In the genomic region with DNA sequence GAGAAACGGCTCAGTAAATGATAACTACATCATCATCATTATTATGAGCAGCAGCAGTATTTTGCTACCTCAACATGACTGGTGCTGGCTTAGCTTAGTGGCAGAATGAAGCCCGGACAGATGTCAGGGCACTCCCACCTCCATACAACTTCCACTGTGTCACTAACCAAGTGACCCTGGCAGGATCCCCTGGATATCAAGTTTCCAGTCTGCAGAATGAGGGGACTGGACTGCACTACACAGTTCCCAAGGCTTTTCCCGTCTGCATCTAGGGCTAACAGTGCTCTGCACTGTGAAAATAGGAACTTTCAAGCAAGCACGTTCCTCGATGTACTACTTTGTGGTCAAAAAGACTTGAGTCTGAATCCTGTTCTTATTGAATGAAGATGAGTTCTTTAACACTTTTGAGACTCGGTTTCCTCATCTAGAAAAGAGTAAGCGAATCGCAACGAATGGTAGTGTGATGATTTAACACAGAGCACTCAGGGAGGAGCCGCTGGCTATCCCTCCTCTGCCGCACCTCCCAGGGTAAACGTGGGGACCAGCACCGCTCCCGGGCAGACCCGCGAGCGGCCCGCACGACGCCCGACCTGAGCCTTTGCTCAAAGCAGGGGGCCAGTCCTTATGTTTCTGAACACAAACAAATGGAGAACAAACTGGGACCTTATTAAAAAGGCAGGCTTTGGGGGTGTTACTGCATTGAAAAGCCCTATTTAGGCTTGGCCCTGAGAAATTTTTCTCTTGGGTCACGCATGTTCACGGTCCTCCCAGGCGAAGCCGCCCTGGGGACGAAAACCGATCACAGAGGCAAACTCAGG, we compare ENCODE assay signal across 8 cellular contexts. TPM values are rescaled to one million over a fixed set of nuclear protein-coding genes. Genes with fewer than 3 reads are reported as not detected.
DNase-seq lines count a peak whose midpoint lies in the region; ATAC-seq, FAIRE-seq and TF ChIP-seq lines count a peak whose summit lies in the region.

No MANE protein-coding gene starts in this region.

- peak overlapping the region; percentile 78 for H3K4me3 ChIP-seq in Caco-2 (ENCODE audit: low read depth, low read length)
- peak overlapping the region; percentile 55 for H3K4me3 ChIP-seq in Jurkat, Clone E6-1 (ENCODE audit: low read length)
- H3K4me3 ChIP-seq in K562: peak overlapping the region; percentile 59
- H3K4me3 ChIP-seq in HepG2 (replicated peaks in 1 of 3; ENCODE audit: insufficient read depth in 1 of 3, low read depth in 2 of 3, low read length in 3 of 3): peak overlapping the region; percentile 76 to 82 (median 80)
- H3K4me3 ChIP-seq in tibial nerve: peak overlapping the region; percentile 64 to 95 (median 88)

- no peak for FAIRE-seq in K562 (lab: Jason Lieb, UNC)
- no peak for FAIRE-seq in HepG2 (lab: Jason Lieb, UNC)

- TF ChIP-seq EP300 in K562 (IDR thresholded peaks at IDR 0.05; ENCODE audit: low read length) (no peak), HepG2 (IDR thresholded peaks at IDR 0.05; ENCODE audit: low read depth in 2 of 2, low read length in 2 of 2) (no peak), HepG2 (CRISPR knock-in tag; IDR thresholded peaks at IDR 0.05; ENCODE audit: borderline replicate concordance) (no peak), tibial nerve (IDR thresholded peaks at IDR 0.05) (no peak)

- H3K9me3 ChIP-seq in Caco-2: no peaks in the 10 kb centered on the region
- H3K9me3 ChIP-seq in K562 (replicated peaks; ENCODE audit: control insufficient read depth, insufficient read depth, low read depth, low read length): no peaks in the 10 kb centered on the region
- no peaks in the 10 kb centered on the region for H3K9me3 ChIP-seq in HepG2 (ENCODE audit: low read length)
- H3K9me3 ChIP-seq in tibial nerve: no peaks in the 10 kb centered on the region

- ATAC-seq in K562 (peak; percentile 43), HepG2 (peak; percentile 61)

- TF ChIP-seq RAD21 in K562 (CRISPR knock-in tag; conservative IDR thresholded peaks at IDR 0.05 in 1 of 2, IDR thresholded peaks at IDR 0.05 in 1 of 2) (no peak), HepG2 (CRISPR knock-in tag; IDR thresholded peaks at IDR 0.05) (no peak)

- peaks cover 5% of the 10 kb centered on the region for H3K9me1 ChIP-seq in K562 (ENCODE audit: control insufficient read depth, insufficient read depth, low read length)

- TSS peak; percentile 31 for BruUV-seq in Caco-2 (replicated peaks; lab: Mats Ljungman, UMichigan)
- BruUV-seq in K562 (replicated peaks; lab: Mats Ljungman, UMichigan): TSS peak; percentile 48
- BruUV-seq in HepG2 (replicated peaks; lab: Mats Ljungman, UMichigan): TSS peak; percentile 63

- DNase-seq in Caco-2: peak in 1 of 2 experiments; percentile 11
- no peak for DNase-seq in Jurkat, Clone E6-1 (ENCODE audit: low read depth, low spot score)
- DNase-seq in K562 (ENCODE audit: extremely low read depth in 1 of 4, low spot score in 3 of 4): peak; percentile 42 to 69 (median 66)
- DNase-seq in HepG2 (ENCODE audit: low spot score): peak; percentile 10
- no peak for DNase-seq in tibial nerve (ENCODE audit: low spot score in 2 of 2)
- DNase-seq in inferior parietal cortex (ENCODE audit: extremely low spot score): no peak
- no peak for DNase-seq in HCEC 1CT
- DNase-seq in NCI-H526 (lab: John Stamatoyannopoulos, UW): no peak

- H3K27ac Mint-ChIP-seq in Caco-2 (ENCODE audit: unreplicated experiment): peak overlapping the region; percentile 42

- H3K9ac ChIP-seq in K562 (ENCODE audit: insufficient read depth in 1 of 2, low read depth in 2 of 2, low read length in 2 of 2) (peak overlapping the region; percentile 66 to 90), HepG2 (ENCODE audit: insufficient read depth, low read depth, low read length) (peak overlapping the region; percentile 83)

- H3K36me3 ChIP-seq in Caco-2 (ENCODE audit: control insufficient read depth, insufficient read depth, low read length) (no peaks in the 10 kb centered on the region), K562 (ENCODE audit: control insufficient read depth, insufficient read depth, low read length) (no peaks in the 10 kb centered on the region), HepG2 (replicated peaks in 1 of 2; ENCODE audit: control insufficient read depth in 1 of 2, insufficient read depth in 2 of 2, low read length in 2 of 2) (no peaks in the 10 kb centered on the region; a peak in 2 of 5 replicates), tibial nerve (no peaks in the 10 kb centered on the region)

- H3K27ac ChIP-seq in K562 (ENCODE audit: extremely low read depth, low read depth, low read length): no peak overlapping the region; the same call in 2 of the 3 replicates
- peak overlapping the region; percentile 48 for H3K27ac ChIP-seq in HepG2 (ENCODE audit: extremely low read length, insufficient read depth, low read length)
- H3K27ac ChIP-seq in tibial nerve: peak overlapping the region in 3 of 4 donors; percentile 47 to 89 (median 79)

- H4K20me1 ChIP-seq in K562 (replicated peaks; ENCODE audit: control insufficient read depth, insufficient read depth, low read length) (peaks cover 18% of the 10 kb centered on the region), HepG2 (ENCODE audit: insufficient read depth, low read length) (no peaks in the 10 kb centered on the region; the same call in 1 of the 2 replicates)

- TF ChIP-seq POLR2A in K562 (conservative IDR thresholded peaks at IDR 0.05) (no peak), HepG2 (IDR thresholded peaks at IDR 0.05; ENCODE audit: insufficient read depth in 1 of 2, low read depth in 2 of 2, low read length in 2 of 2) (no peak), tibial nerve (IDR thresholded peaks at IDR 0.05) (no peak)

- no peaks in the 10 kb centered on the region for H3K4me1 ChIP-seq in Caco-2
- H3K4me1 ChIP-seq in K562 (replicated peaks in 1 of 2; ENCODE audit: control insufficient read depth in 2 of 2, insufficient read depth in 2 of 2, low read length in 2 of 2): peaks cover 22% of the 10 kb centered on the region in 2 experiments; a peak in 4 of 5 replicates
- peaks cover 34% of the 10 kb centered on the region for H3K4me1 ChIP-seq in HepG2 (ENCODE audit: insufficient read depth, low read length)
- H3K4me1 ChIP-seq in tibial nerve: peaks cover 0 to 38% (median 10%) of the 10 kb centered on the region in 4 donors

- POLR2A ChIA-PET in Caco-2 (lab: Charles Lee): no interaction called here
- POLR2A ChIA-PET in K562 (lab: Yijun Ruan, JAX): interaction anchor here (0.8 to 2.2 kb wide), 6 partner anchors 10 to 188 kb away, joined by 3 to 10 read pairs (median 4); no protein-coding TSS in a partner anchor
- POLR2A ChIA-PET in HepG2 (lab: Yijun Ruan, JAX): interaction anchor here (1.3 to 3.0 kb wide), 5 partner anchors 19 to 141 kb away, joined by 4 to 16 read pairs (median 10); partner anchors contain the start of genes HIRA, MRPL40 and SLC25A1

- TF ChIP-seq CTCF in Caco-2 (IDR thresholded peaks at IDR 0.05; ENCODE audit: insufficient read depth in 1 of 2, low read depth in 1 of 2, low read length in 1 of 2, severe bottlenecking in 1 of 2, unreplicated experiment in 1 of 2): no peak
- TF ChIP-seq CTCF in K562 (IDR thresholded peaks at IDR 0.05 in 2 of 3, conservative IDR thresholded peaks at IDR 0.05 in 1 of 3; ENCODE audit: insufficient read depth in 2 of 3, low read depth in 1 of 3, low read length in 3 of 3): no peak
- TF ChIP-seq CTCF in HepG2 (CRISPR knock-in tag; IDR thresholded peaks at IDR 0.05): no peak
- no peak for TF ChIP-seq CTCF in tibial nerve (IDR thresholded peaks at IDR 0.05)

- peaks cover 4% of the 10 kb centered on the region for H3K4me1 Mint-ChIP-seq in Caco-2 (ENCODE audit: low read depth, unreplicated experiment)

- H3K27me3 ChIP-seq in Caco-2 (replicated peaks; ENCODE audit: control insufficient read depth, insufficient read depth, low read length) (no peaks in the 10 kb centered on the region), K562 (ENCODE audit: control insufficient read depth in 2 of 2, insufficient read depth in 2 of 2, low read length in 2 of 2) (peaks cover 34 to 37% of the 10 kb centered on the region in 2 experiments; a peak in 4 of 5 replicates), HepG2 (ENCODE audit: control insufficient read depth in 1 of 2, insufficient read depth in 2 of 2, low read length in 2 of 2) (no peaks in the 10 kb centered on the region; a peak in 1 of 5 replicates), tibial nerve (no peaks in the 10 kb centered on the region)

- H2AFZ ChIP-seq in K562 (ENCODE audit: low read depth, low read length) (peak overlapping the region; percentile 90), HepG2 (ENCODE audit: low read length) (no peak overlapping the region)

- CTCF ChIA-PET in Caco-2 (lab: Charles Lee) (interaction anchor here (1.2 to 1.6 kb wide), 2 partner anchors 111 to 112 kb away, joined by 4 to 8 read pairs; partner anchors contain the start of gene SLC25A1), K562 (lab: Yijun Ruan, JAX; ENCODE audit: low intra/inter-chr PET ratio) (interaction anchor here (0.6 kb wide), 1 partner anchor 187 kb away, joined by 3 read pairs; no protein-coding TSS in a partner anchor), HepG2 (lab: Yijun Ruan, JAX; ENCODE audit: low intra/inter-chr PET ratio, low total read pairs) (no interaction called here)

- H3K4me2 ChIP-seq in K562 (ENCODE audit: insufficient read depth, low read length): peak overlapping the region; percentile 84
- H3K4me2 ChIP-seq in HepG2 (ENCODE audit: low read depth, low read length): peak overlapping the region; percentile 96

- WGBS in K562 (ENCODE audit: insufficient coverage, low coverage, missing lambda C conversion rate): 11% methylated on average over 27 of the region's 27 CpGs
- WGBS in HepG2 (ENCODE audit: low lambda C conversion rate): 11% methylated on average over 24 of the region's 27 CpGs
- WGBS in tibial nerve, 2 donors: 18 to 22% methylated on average over 27 of the region's 27 CpGs

- H3K36me3 Mint-ChIP-seq in Caco-2 (ENCODE audit: insufficient read depth, unreplicated experiment): no peaks in the 10 kb centered on the region

- H3K79me2 ChIP-seq in K562 (ENCODE audit: control insufficient read depth, insufficient read depth, low read length) (no peaks in the 10 kb centered on the region), HepG2 (ENCODE audit: insufficient read depth, low read length) (no peaks in the 10 kb centered on the region)

- H3K27me3 Mint-ChIP-seq in Caco-2 (ENCODE audit: insufficient read depth, unreplicated experiment): no peaks in the 10 kb centered on the region

- intact Hi-C loops in Caco-2 (cut with micrococcal nuclease; ENCODE audit: unreplicated experiment) (loop anchor here (1.0 kb wide), 1 partner anchor 111 kb away; no protein-coding TSS in a partner anchor), K562 (cut with micrococcal nuclease) (loop anchor here (1.0 to 10.0 kb wide), 4 partner anchors 72 to 256 kb away; partner anchors contain the start of gene ESS2), HepG2 (cut with micrococcal nuclease; ENCODE audit: unreplicated experiment) (loop anchor here (1.0 kb wide), 2 partner anchors 111 to 146 kb away; partner anchors contain the start of gene ESS2)

- no peaks in the 10 kb centered on the region for H3K9me3 Mint-ChIP-seq in Caco-2 (ENCODE audit: unreplicated experiment)

- in situ Hi-C loops in K562 (cut with MboI): no loop called here
- in situ Hi-C loops in HepG2 (cut with HindIII; ENCODE audit: extremely low pct_ligation_motif_present, low pct_unique_long_range_greater_than_20kb): loop anchor here (5.0 to 10.0 kb wide), 3 partner anchors 108 to 344 kb away; partner anchors contain the start of genes CDC45 and UFD1

- H3K4me3 Mint-ChIP-seq in Caco-2 (ENCODE audit: unreplicated experiment): peak overlapping the region; percentile 82

RNA-seq across cellular contexts. Expression of gene CLTCL1, which starts 0.9 kb away (rescaled TPM):
- total RNA-seq in Caco-2 (2022) (7.8 and 7.9 TPM in 2 replicates), K562 (2014; rRNA removed) (4.3 and 5.4 TPM in 2 replicates), K562 (2014; rRNA removed; fragmentation: Illumina TruSeq; extraction: Trizol) (4.2 and 4.6 TPM in 2 replicates), K562 (2015; rRNA removed; fragmentation: Illumina TruSeq; extraction: Trizol) (3.6 and 4.5 TPM in 2 replicates), K562 (2021) (8.5 and 8.8 TPM in 2 replicates), HepG2 (2016; rRNA removed; fragmentation: Illumina TruSeq; extraction: Trizol) (7.1 and 8.1 TPM in 2 replicates), tibial nerve (10 to 100 TPM; 22.6 to 35.9 (median 26.8) TPM)
- 6.1 TPM for polyA plus RNA-seq in Jurkat, Clone E6-1 (2012; ENCODE audit: insufficient read depth, insufficient read length)
- 78.7 and 79.9 TPM in 2 replicates for total RNA-seq in K562 (2011; cell fraction: chromatin; rRNA removed; ENCODE audit: low replicate concordance)
- total RNA-seq in K562 (2011; cell fraction: nucleolus; rRNA removed): 32.0 and 34.7 TPM in 2 replicates
- total RNA-seq in K562 (2011; cell fraction: nucleoplasm; rRNA removed): 23.7 and 38.1 TPM in 2 replicates
- polyA plus RNA-seq in K562 (2011; rRNA removed) (11.7 and 17.0 TPM in 2 replicates), K562 (2014; fragmentation: Illumina TruSeq; extraction: Trizol) (4.3 and 5.0 TPM in 2 replicates), K562 (2014; fragmentation: Nextera tagmentation; extraction: Ambion mirVana) (1 to 10 TPM; 1.1 to 2.1 TPM), K562 (2014; rRNA removed) (5.8 and 8.8 TPM in 2 replicates), HepG2 (2011; rRNA removed) (10.9 and 13.5 TPM in 2 replicates)
- 10.3 and 14.5 TPM in 2 replicates for polyA plus RNA-seq in K562 (2011; cell fraction: cytosol; rRNA removed)
- polyA plus RNA-seq in K562 (2011; cell fraction: nucleus; rRNA removed): 41.1 and 49.0 TPM in 2 replicates
- 5.7 and 18.7 TPM in 2 replicates for polyA plus RNA-seq in K562 (2012)
- polyA minus RNA-seq in K562 (2011; rRNA and poly(A)+ RNA removed): 25.0 and 27.6 TPM in 2 replicates
- polyA minus RNA-seq in K562 (2011; cell fraction: cytosol; rRNA and poly(A)+ RNA removed): 12.9 and 15.0 TPM in 2 replicates
- polyA minus RNA-seq in K562 (2011; cell fraction: nucleus; rRNA and poly(A)+ RNA removed): 18.0 and 35.4 TPM in 2 replicates
- 3.7 and 4.0 TPM in 2 replicates for total RNA-seq in HepG2 (2016; cell fraction: cytosol; rRNA removed; fragmentation: Illumina TruSeq; extraction: Trizol; ENCODE audit: low read depth)
- 6.0 and 8.1 TPM in 2 replicates for total RNA-seq in HepG2 (2016; cell fraction: insoluble cytoplasmic fraction; rRNA removed; fragmentation: Illumina TruSeq; extraction: Trizol)
- total RNA-seq in HepG2 (2016; cell fraction: membrane; rRNA removed; fragmentation: Illumina TruSeq; extraction: Trizol): 3.6 and 3.8 TPM in 2 replicates
- total RNA-seq in HepG2 (2016; cell fraction: nucleus; rRNA removed; fragmentation: Illumina TruSeq; extraction: Trizol): 11.6 and 12.0 TPM in 2 replicates
- 7.2 and 8.1 TPM in 2 replicates for polyA plus RNA-seq in HepG2 (2011; cell fraction: cytosol; rRNA removed)
- polyA plus RNA-seq in HepG2 (2011; cell fraction: nucleus; rRNA removed): 25.5 and 30.8 TPM in 2 replicates
- 3.0 and 5.3 TPM in 2 replicates for polyA plus RNA-seq in HepG2 (2012)
- polyA plus RNA-seq in HepG2 (2016; cell fraction: cytosol; fragmentation: Illumina TruSeq; extraction: Trizol; ENCODE audit: low read depth): 0.87 and 1.2 TPM in 2 replicates
- 4.8 and 5.4 TPM in 2 replicates for polyA plus RNA-seq in HepG2 (2016; cell fraction: insoluble cytoplasmic fraction; fragmentation: Illumina TruSeq; extraction: Trizol; ENCODE audit: low read depth)
- 1.8 and 2.4 TPM in 2 replicates for polyA plus RNA-seq in HepG2 (2016; cell fraction: membrane; fragmentation: Illumina TruSeq; extraction: Trizol; ENCODE audit: low read depth)
- polyA plus RNA-seq in HepG2 (2016; cell fraction: nucleus; fragmentation: Illumina TruSeq; extraction: Trizol; ENCODE audit: insufficient read depth, low read depth): 19.5 and 23.8 TPM in 2 replicates
- 19.6 and 28.2 TPM in 2 replicates for polyA minus RNA-seq in HepG2 (2011; rRNA and poly(A)+ RNA removed; ENCODE audit: low replicate concordance)
- polyA minus RNA-seq in HepG2 (2011; cell fraction: cytosol; rRNA and poly(A)+ RNA removed): 4.6 and 8.8 TPM in 2 replicates
- 14.7 and 18.9 TPM in 2 replicates for polyA minus RNA-seq in HepG2 (2011; cell fraction: nucleus; rRNA and poly(A)+ RNA removed)

Comparison
In these comparisons a context has a peak if more than half of its experiments do, and no peak if none do; other contexts are left out.
1. DNase-seq: peak in K562 (4 of 4) and HepG2 (single experiment); none in Jurkat, Clone E6-1 (single experiment), tibial nerve (0 of 2), inferior parietal cortex (single experiment), HCEC 1CT (single experiment) and NCI-H526 (0 of 2).
2. Peak in every context shown above with its lines, with median percentiles within 50 percentile points of each other: H3K4me3 ChIP-seq.